ENCODE assay signal across 9 cellular contexts in the genomic region with DNA sequence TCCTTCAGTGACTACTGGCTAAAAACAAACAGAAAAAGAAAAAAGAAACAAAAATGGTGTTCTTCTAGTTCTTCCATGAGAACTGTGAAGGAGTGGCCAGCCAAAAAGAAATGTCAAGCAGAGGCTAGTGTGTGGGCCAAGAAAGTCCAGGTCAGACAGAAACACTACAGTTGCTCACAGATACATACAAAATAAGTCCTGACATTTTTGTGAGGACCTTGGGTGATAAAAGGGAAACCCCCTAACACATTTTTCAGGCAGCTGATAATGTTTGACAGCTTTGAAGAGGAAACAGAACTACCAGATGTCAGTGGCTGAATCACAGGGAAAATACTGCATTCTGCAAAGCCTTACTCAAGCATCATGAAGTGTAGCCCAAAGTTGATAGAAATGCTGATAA. TPM values are rescaled to one million over a fixed set of nuclear protein-coding genes. Genes with fewer than 3 reads are reported as not detected.
DNase-seq lines count a peak whose midpoint lies in the region; ATAC-seq and TF ChIP-seq lines count a peak whose summit lies in the region.
"Had no signal": no experiment of that assay in that cellular context is flagged by ENCODE, and none has a peak within 500 bp of the region (broad histone marks: within the 10 kb centered on the region; RNA-seq: fewer than 3 reads in every experiment).

No MANE protein-coding gene starts in this region.

- H3K27me3 Mint-ChIP-seq in activated CD4-positive, alpha-beta T cell treated with anti-CD3 and anti-CD28 coated beads, Interleukin-2, amount 10 ng/mL, durations not matched to agents 24 days and 14 days: no peaks in the 10 kb centered on the region

- H3K4me2 ChIP-seq in smooth muscle cell: peak overlapping the region; percentile 72

- no peak for TF ChIP-seq CTCF in smooth muscle cell (IDR thresholded peaks at IDR 0.05; ENCODE audit: borderline replicate concordance, insufficient read depth, poor library complexity, severe bottlenecking)

- H3K9me3 Mint-ChIP-seq in activated CD4-positive, alpha-beta T cell treated with anti-CD3 and anti-CD28 coated beads, Interleukin-2, amount 10 ng/mL, durations not matched to agents 24 days and 14 days: no peaks in the 10 kb centered on the region

- H3K9ac ChIP-seq in smooth muscle cell (ENCODE audit: low read depth): peak overlapping the region; percentile 15

- H2AFZ ChIP-seq in smooth muscle cell (ENCODE audit: low read depth): no peak overlapping the region

- H3K4me3 ChIP-seq in smooth muscle cell: no peak overlapping the region

- intact Hi-C loops in activated CD4-positive, alpha-beta T cell treated with anti-CD3 and anti-CD28 coated beads, Interleukin-2, amount 10 ng/mL, durations not matched to agents 24 days and 14 days (cut with micrococcal nuclease): loop anchor here (1.0 to 10.0 kb wide), 4 partner anchors 8 to 1322 kb away; a partner anchor contains a TSS

- peak; percentile 78 for DNase-seq in activated CD4-positive, alpha-beta T cell treated with anti-CD3 and anti-CD28 coated beads, Interleukin-2, amount 10 ng/mL, durations not matched to agents 24 days and 14 days
- no peak for DNase-seq in activated CD4-positive, alpha-beta T cell treated with anti-CD3 and anti-CD28 coated beads for 1 hour
- DNase-seq in amniotic epithelial cell (ENCODE audit: low read depth): peak; percentile 94
- no peak for DNase-seq in smooth muscle cell (lab: John Stamatoyannopoulos, UW; ENCODE audit: unreplicated experiment)
- no peak for DNase-seq in NCI-H187 treated with DMSO at 0.1 percent for 48 hours (lab: John Stamatoyannopoulos, UW)
- DNase-seq in GM03348 (ENCODE audit: low spot score): no peak
- DNase-seq in NCI-H2029 treated with DMSO at 0.1 percent for 48 hours (lab: John Stamatoyannopoulos, UW): no peak
- DNase-seq: activated CD8-positive, alpha-beta memory T cell treated with anti-CD3 and anti-CD28 coated beads for 24 hours had no signal

- H3K79me2 ChIP-seq in smooth muscle cell (ENCODE audit: low read depth): no peaks in the 10 kb centered on the region

- H4K20me1 ChIP-seq in smooth muscle cell (ENCODE audit: low read depth): no peaks in the 10 kb centered on the region

- no peaks in the 10 kb centered on the region for H3K27me3 ChIP-seq in smooth muscle cell (ENCODE audit: low read depth)

- H3K27ac Mint-ChIP-seq in activated CD4-positive, alpha-beta T cell treated with anti-CD3 and anti-CD28 coated beads, Interleukin-2, amount 10 ng/mL, durations not matched to agents 24 days and 14 days: peak overlapping the region; percentile 89

- peak overlapping the region; percentile 70 for H3K4me3 Mint-ChIP-seq in activated CD4-positive, alpha-beta T cell treated with anti-CD3 and anti-CD28 coated beads, Interleukin-2, amount 10 ng/mL, durations not matched to agents 24 days and 14 days

- H3K9me3 ChIP-seq in smooth muscle cell (replicated peaks; ENCODE audit: low read depth): no peaks in the 10 kb centered on the region

- H3K4me1 Mint-ChIP-seq in activated CD4-positive, alpha-beta T cell treated with anti-CD3 and anti-CD28 coated beads, Interleukin-2, amount 10 ng/mL, durations not matched to agents 24 days and 14 days: peaks cover 74% of the 10 kb centered on the region

- H3K4me1 ChIP-seq in smooth muscle cell (ENCODE audit: low read depth): peaks cover 34% of the 10 kb centered on the region

- H3K27ac ChIP-seq in smooth muscle cell (ENCODE audit: low read depth): peak overlapping the region; percentile 91

- H3K36me3 ChIP-seq in smooth muscle cell (ENCODE audit: low read depth): no peaks in the 10 kb centered on the region

- H3K36me3 Mint-ChIP-seq in activated CD4-positive, alpha-beta T cell treated with anti-CD3 and anti-CD28 coated beads, Interleukin-2, amount 10 ng/mL, durations not matched to agents 24 days and 14 days (ENCODE audit: low read depth): peaks cover 22% of the 10 kb centered on the region

- H3F3A ChIP-seq in smooth muscle cell (ENCODE audit: low read depth): peaks cover 25% of the 10 kb centered on the region

- ATAC-seq in HG03354 (IDR thresholded peaks at IDR 0.05; ENCODE audit: poor library complexity, severe bottlenecking, unreplicated experiment): peak; percentile 56

RNA-seq across cellular contexts. Expression of a gene that starts 28.1 kb away (rescaled TPM):
- total RNA-seq in activated CD4-positive, alpha-beta T cell treated with anti-CD3 and anti-CD28 coated beads, Interleukin-2, amount 10 ng/mL, durations not matched to agents 24 days and 14 days: 37.8 and 42.2 TPM in 2 replicates
- 1.2 and 2.0 TPM in 2 replicates for total RNA-seq in smooth muscle cell
- polyA plus RNA-seq in smooth muscle cell: 1.5 and 2.7 TPM in 2 replicates

Comparison
In these comparisons a context has a peak if more than half of its experiments do, and no peak if none do; other contexts are left out.
1. DNase-seq: peak in activated CD4-positive, alpha-beta T cell treated with anti-CD3 and anti-CD28 coated beads, Interleukin-2, amount 10 ng/mL, durations not matched to agents 24 days and 14 days (single experiment) and amniotic epithelial cell (single experiment); none in activated CD4-positive, alpha-beta T cell treated with anti-CD3 and anti-CD28 coated beads for 1 hour (single experiment), smooth muscle cell (single experiment), NCI-H187 treated with DMSO at 0.1 percent for 48 hours (single experiment), GM03348 (single experiment) and NCI-H2029 treated with DMSO at 0.1 percent for 48 hours (single experiment).
2. RNA of a gene that starts 28.1 kb away (total RNA-seq): 37.8 to 42.2 TPM in activated CD4-positive, alpha-beta T cell treated with anti-CD3 and anti-CD28 coated beads, Interleukin-2, amount 10 ng/mL, durations not matched to agents 24 days and 14 days; 1.2 to 2.0 TPM in smooth muscle cell; every median in the first group is over 10 times any median in the second.